ENCODE assay signal across 9 cellular contexts in genomic region chr2:230447455-230448451, GRCh38. TPM values are rescaled to one million over a fixed set of nuclear protein-coding genes. Genes with fewer than 3 reads are reported as not detected.
A peak's percentile ranks its signal among the peaks of the same experiment; 100 is the strongest.
DNase-seq lines count a peak whose midpoint lies in the region; ATAC-seq, FAIRE-seq and TF ChIP-seq lines count a peak whose summit lies in the region.
"Had no signal": no experiment of that assay in that cellular context is flagged by ENCODE, and none has a peak within 500 bp of the region (broad histone marks: within the 10 kb centered on the region; RNA-seq: fewer than 3 reads in every experiment).

No MANE protein-coding gene starts in this region.

- TF ChIP-seq CTCF in GM12864 (IDR thresholded peaks at IDR 0.05; ENCODE audit: low read depth, low read length, missing control alignments), result no peak

- no peak overlapping the region for H3K27ac ChIP-seq in substantia nigra (ENCODE audit: low read depth, low read length, poor library complexity, severe bottlenecking)

- no peak overlapping the region; the same call in 1 of the 2 replicates for H3K4me3 ChIP-seq in GM12864 (ENCODE audit: low read depth, low read length)
- H3K4me3 ChIP-seq: esophagus muscularis mucosa had no signal

- FAIRE-seq in HTR-8/SVneo (lab: Jason Lieb, UNC), result no peak

- DNase-seq in GM12864 (ENCODE audit: low read depth), result peak; percentile 71
- peak; percentile 54 for DNase-seq in dermis blood vessel endothelial cell
- no peak for DNase-seq in HTR-8/SVneo (ENCODE audit: insufficient read length, low spot score)
- no peak for DNase-seq in stimulated activated CD8-positive, alpha-beta memory T cell treated with anti-CD3 and anti-CD28 coated beads, Interleukin-4, amount 100 ng/mL, for 48 hours
- no peak for DNase-seq in NCI-H1930 (lab: John Stamatoyannopoulos, UW)
- no peak for DNase-seq in substantia nigra (lab: John Stamatoyannopoulos, UW)

- ATAC-seq in GM21367 (IDR thresholded peaks at IDR 0.05; ENCODE audit: unreplicated experiment), result peak; percentile 76
- peak; percentile 75 for ATAC-seq in HG03442 (IDR thresholded peaks at IDR 0.05; ENCODE audit: unreplicated experiment)

RNA-seq across cellular contexts. Expression of gene SP100, which starts 31.8 kb away (rescaled TPM):
- 96.0 and 96.4 TPM in 2 replicates for total RNA-seq in dermis blood vessel endothelial cell

Comparison
In these comparisons a context has a peak if more than half of its experiments do, and no peak if none do; other contexts are left out.
1. DNase-seq: peak in GM12864 (single experiment) and dermis blood vessel endothelial cell (single experiment); none in HTR-8/SVneo (single experiment), stimulated activated CD8-positive, alpha-beta memory T cell treated with anti-CD3 and anti-CD28 coated beads, Interleukin-4, amount 100 ng/mL, for 48 hours (single experiment), NCI-H1930 (0 of 2) and substantia nigra (0 of 49).